In genomic region chr9:76835571-76836283, GRCh38 we compare ENCODE assay signal across 9 cellular contexts.
DNase-seq lines count a peak whose midpoint lies in the region; ATAC-seq, FAIRE-seq and TF ChIP-seq lines count a peak whose summit lies in the region.
"Had no signal": no experiment of that assay in that cellular context is flagged by ENCODE, and none has a peak within 500 bp of the region (broad histone marks: within the 10 kb centered on the region; RNA-seq: fewer than 3 reads in every experiment).

No MANE protein-coding gene starts in this region.

- H3K4me1 ChIP-seq in CD8-positive, alpha-beta T cell (ENCODE audit: insufficient read depth, low read length), result no peaks in the 10 kb centered on the region

- DNase-seq in AG09319 (ENCODE audit: extremely low read depth, low read depth) (peak; percentile 87), NCI-H774 (lab: John Stamatoyannopoulos, UW) (peak; percentile 44), nephron progenitor cell (no peak), medulla oblongata (ENCODE audit: extremely low spot score) (no peak)
- DNase-seq in activated CD4-positive, alpha-beta T cell treated with anti-CD3 and anti-CD28 coated beads for 36 hours, result no peak
- no peak for DNase-seq in CD8-positive, alpha-beta T cell
- DNase-seq: activated gamma-delta T cell had no signal

- H3K27ac Mint-ChIP-seq in nephron progenitor cell, result peak overlapping the region; percentile 76
- H3K27ac Mint-ChIP-seq in activated CD4-positive, alpha-beta T cell treated with anti-CD3 and anti-CD28 coated beads for 36 hours, result no peak overlapping the region
- H3K27ac Mint-ChIP-seq in CD8-positive, alpha-beta T cell, result no peak overlapping the region

- no peak for TF ChIP-seq CTCF in AG09319 (IDR thresholded peaks at IDR 0.05; ENCODE audit: low read depth, low read length)
- no peak for TF ChIP-seq CTCF in nephron progenitor cell (IDR thresholded peaks at IDR 0.05)
- no peak for TF ChIP-seq CTCF in CD8-positive, alpha-beta T cell (IDR thresholded peaks at IDR 0.05)

- H3K27me3 Mint-ChIP-seq in nephron progenitor cell (ENCODE audit: low read depth, poor library complexity), result peaks cover 3% of the 10 kb centered on the region
- H3K27me3 Mint-ChIP-seq in activated CD4-positive, alpha-beta T cell treated with anti-CD3 and anti-CD28 coated beads for 36 hours, result peaks cover 2% of the 10 kb centered on the region
- no peaks in the 10 kb centered on the region for H3K27me3 Mint-ChIP-seq in CD8-positive, alpha-beta T cell (ENCODE audit: low read depth)

- no peak overlapping the region for H3K4me3 ChIP-seq in CD8-positive, alpha-beta T cell (ENCODE audit: low read depth, low read length)

- peaks cover 18% of the 10 kb centered on the region for H3K4me1 Mint-ChIP-seq in nephron progenitor cell
- H3K4me1 Mint-ChIP-seq in activated CD4-positive, alpha-beta T cell treated with anti-CD3 and anti-CD28 coated beads for 36 hours, result no peaks in the 10 kb centered on the region
- no peaks in the 10 kb centered on the region for H3K4me1 Mint-ChIP-seq in CD8-positive, alpha-beta T cell (ENCODE audit: low read depth)

- H3K27me3 ChIP-seq in CD8-positive, alpha-beta T cell (ENCODE audit: insufficient read depth, low read length), result no peaks in the 10 kb centered on the region

- peak; percentile 72 for FAIRE-seq in endometrium (lab: Jason Lieb, UNC)

- no peaks in the 10 kb centered on the region for H3K9me3 ChIP-seq in CD8-positive, alpha-beta T cell (ENCODE audit: low read length)

- no peak overlapping the region for H3K4me3 Mint-ChIP-seq in nephron progenitor cell
- H3K4me3 Mint-ChIP-seq in activated CD4-positive, alpha-beta T cell treated with anti-CD3 and anti-CD28 coated beads for 36 hours, result no peak overlapping the region
- H3K4me3 Mint-ChIP-seq in CD8-positive, alpha-beta T cell, result no peak overlapping the region

- H3K36me3 Mint-ChIP-seq in nephron progenitor cell (ENCODE audit: low read depth), result peaks cover 4% of the 10 kb centered on the region
- H3K36me3 Mint-ChIP-seq in activated CD4-positive, alpha-beta T cell treated with anti-CD3 and anti-CD28 coated beads for 36 hours (ENCODE audit: low read depth), result no peaks in the 10 kb centered on the region
- no peaks in the 10 kb centered on the region for H3K36me3 Mint-ChIP-seq in CD8-positive, alpha-beta T cell

- POLR2A ChIA-PET in activated CD4-positive, alpha-beta T cell treated with anti-CD3 and anti-CD28 coated beads for 36 hours (lab: Charles Lee), result no interaction called here
- POLR2A ChIA-PET in CD8-positive, alpha-beta T cell (lab: Charles Lee), result no interaction called here

- CTCF ChIA-PET in activated CD4-positive, alpha-beta T cell treated with anti-CD3 and anti-CD28 coated beads for 36 hours (lab: Charles Lee), result no interaction called here
- CTCF ChIA-PET in CD8-positive, alpha-beta T cell (lab: Charles Lee), result no interaction called here

- no peak for ATAC-seq in activated CD4-positive, alpha-beta T cell treated with anti-CD3 and anti-CD28 coated beads for 36 hours
- ATAC-seq in HG03565 (IDR thresholded peaks at IDR 0.05; ENCODE audit: unreplicated experiment), result no peak
- no peak for ATAC-seq in CD8-positive, alpha-beta T cell

- no peak overlapping the region for H3K27ac ChIP-seq in CD8-positive, alpha-beta T cell (ENCODE audit: low read depth, low read length)

- peaks cover 5% of the 10 kb centered on the region for H3K9me3 Mint-ChIP-seq in nephron progenitor cell
- H3K9me3 Mint-ChIP-seq in activated CD4-positive, alpha-beta T cell treated with anti-CD3 and anti-CD28 coated beads for 36 hours (ENCODE audit: low read depth), result no peaks in the 10 kb centered on the region
- no peaks in the 10 kb centered on the region for H3K9me3 Mint-ChIP-seq in CD8-positive, alpha-beta T cell

- H3K36me3 ChIP-seq in CD8-positive, alpha-beta T cell (ENCODE audit: insufficient read depth, low read length), result no peaks in the 10 kb centered on the region

- intact Hi-C loops in activated CD4-positive, alpha-beta T cell treated with anti-CD3 and anti-CD28 coated beads for 36 hours (cut with DNase I, micrococcal nuclease), result no loop called here
- intact Hi-C loops in CD8-positive, alpha-beta T cell (cut with DNase I, micrococcal nuclease), result no loop called here

Comparison
In these comparisons a context has a peak if more than half of its experiments do, and no peak if none do; other contexts are left out.
1. DNase-seq: peak in AG09319 (single experiment) and NCI-H774 (single experiment); none in nephron progenitor cell (single experiment), activated CD4-positive, alpha-beta T cell treated with anti-CD3 and anti-CD28 coated beads for 36 hours (single experiment), CD8-positive, alpha-beta T cell (0 of 7) and medulla oblongata (single experiment).